In genomic region chr17:76072149-76072858, GRCh38 we compare ENCODE assay signal across 8 cellular contexts. TPM values are rescaled to one million over a fixed set of nuclear protein-coding genes. Genes with fewer than 3 reads are reported as not detected.
DNase-seq lines count a peak whose midpoint lies in the region; ATAC-seq, FAIRE-seq and TF ChIP-seq lines count a peak whose summit lies in the region.

Gene SRP68, minus strand, starts transcription at chr17:76072517. Its CDS starts 26 bp downstream, at chr17:76072491.

- no TSS peak for BruUV-seq in Panc1 (replicated peaks; lab: Mats Ljungman, UMichigan)

- H3K27me3 Mint-ChIP-seq in activated T-cell treated with anti-CD3 and anti-CD28 coated beads, Interleukin-2, amount 50 U/mL, for 4 hours (ENCODE audit: low read depth): peaks cover 33% of the 10 kb centered on the region

- H3K4me1 Mint-ChIP-seq in activated T-cell treated with anti-CD3 and anti-CD28 coated beads, Interleukin-2, amount 50 U/mL, for 4 hours (ENCODE audit: low read depth): peaks cover 47% of the 10 kb centered on the region

- H3K36me3 Mint-ChIP-seq in activated T-cell treated with anti-CD3 and anti-CD28 coated beads, Interleukin-2, amount 50 U/mL, for 4 hours (ENCODE audit: insufficient read depth): peaks cover 2% of the 10 kb centered on the region

- peak; percentile 84 for ATAC-seq in GM21528 (IDR thresholded peaks at IDR 0.05; ENCODE audit: low FRiP score, unreplicated experiment)
- ATAC-seq in Panc1: peak; percentile 99
- peak; percentile 69 to 72 for ATAC-seq in activated T-cell treated with anti-CD3 and anti-CD28 coated beads, Interleukin-2, amount 50 U/mL, for 4 hours

- FAIRE-seq in D721Med (lab: Jason Lieb, UNC): no peak

- H3K4me3 Mint-ChIP-seq in activated T-cell treated with anti-CD3 and anti-CD28 coated beads, Interleukin-2, amount 50 U/mL, for 4 hours: peak within 1 kb of the TSS; percentile 99

- H3K27me3 ChIP-seq in Panc1 (ENCODE audit: control insufficient read depth, insufficient read depth, low read length) (no peaks in the 10 kb centered on the region), esophagus (ENCODE audit: control insufficient read depth in 1 of 2, insufficient read depth in 2 of 2, low read length in 2 of 2) (peaks cover 0 to 15% of the 10 kb centered on the region in 2 donors), muscle layer of colon (ENCODE audit: control insufficient read depth in 1 of 2, insufficient read depth in 2 of 2, low read length in 2 of 2) (peaks cover 24 to 38% of the 10 kb centered on the region in 2 donors)

- H3K9ac ChIP-seq in muscle layer of colon (ENCODE audit: low read length): peak within 1 kb of the TSS; percentile 99

- POLR2A ChIA-PET in Panc1 (lab: Charles Lee): interaction anchor here (0.5 kb wide), 1 partner anchor 196 kb away, joined by 3 read pairs; no protein-coding TSS in a partner anchor

- H3K36me3 ChIP-seq in Panc1 (ENCODE audit: control insufficient read depth, insufficient read depth, low read length): peaks cover 7% of the 10 kb centered on the region; the same call in 1 of the 2 replicates
- H3K36me3 ChIP-seq in esophagus (ENCODE audit: control insufficient read depth in 2 of 2, insufficient read depth in 2 of 2, low read length in 1 of 2): peaks cover 0 to 9% of the 10 kb centered on the region in 2 donors
- H3K36me3 ChIP-seq in muscle layer of colon (ENCODE audit: insufficient read depth, low read length): peaks cover 7% of the 10 kb centered on the region

- intact Hi-C loops in Panc1 (cut with micrococcal nuclease; ENCODE audit: unreplicated experiment): no loop called here

- TF ChIP-seq CTCF in D721Med (IDR thresholded peaks at IDR 0.05; ENCODE audit: insufficient read depth, missing control alignments): no peak
- TF ChIP-seq CTCF in Panc1 (IDR thresholded peaks at IDR 0.05): no peak

- H3K9me3 Mint-ChIP-seq in activated T-cell treated with anti-CD3 and anti-CD28 coated beads, Interleukin-2, amount 50 U/mL, for 4 hours: no peaks in the 10 kb centered on the region

- H3K4me1 ChIP-seq in Panc1 (ENCODE audit: control insufficient read depth, insufficient read depth, low read length) (peaks cover 7% of the 10 kb centered on the region), esophagus (ENCODE audit: control insufficient read depth in 2 of 2, insufficient read depth in 2 of 2, low read length in 1 of 2) (peaks cover 8 to 32% of the 10 kb centered on the region in 2 donors), muscle layer of colon (ENCODE audit: insufficient read depth, low read length) (peaks cover 33% of the 10 kb centered on the region)

- WGBS in esophagus, 2 donors: 0 to 1% methylated on average over 54 to 57 of the region's 57 CpGs

- H3K9me3 ChIP-seq in Panc1 (ENCODE audit: control insufficient read depth, insufficient read depth, low read depth, low read length) (no peaks in the 10 kb centered on the region), esophagus (ENCODE audit: control insufficient read depth in 2 of 2, insufficient read depth in 1 of 2, low read depth in 1 of 2, low read length in 1 of 2) (no peaks in the 10 kb centered on the region), muscle layer of colon (ENCODE audit: low read length) (no peaks in the 10 kb centered on the region)

- CTCF ChIA-PET in Panc1 (lab: Charles Lee): no interaction called here

- DNase-seq in D721Med (ENCODE audit: insufficient read length, low spot score) (peak; percentile 91), Panc1 (ENCODE audit: low read depth, low spot score) (no peak)
- peak; percentile 83 for DNase-seq in Jurkat, Clone E6-1 (ENCODE audit: low read depth, low spot score)
- peak; percentile 80 for DNase-seq in activated T-cell treated with anti-CD3 and anti-CD28 coated beads, Interleukin-2, amount 50 U/mL, for 4 hours
- DNase-seq in stimulated activated CD8-positive, alpha-beta memory T cell treated with anti-CD3 and anti-CD28 coated beads, Interleukin-7, amount 100 ng/mL, for 1 hour (ENCODE audit: low read depth in 2 of 2): peak; percentile 65 to 66

- peak within 1 kb of the TSS; percentile 69 for H3K4me3 ChIP-seq in Jurkat, Clone E6-1 (ENCODE audit: low read length)
- H3K4me3 ChIP-seq in Panc1 (ENCODE audit: low read depth in 2 of 2, low read length in 2 of 2) (peak within 1 kb of the TSS; percentile 88 to 92), esophagus (ENCODE audit: low read depth in 1 of 2, low read length in 2 of 2) (peak within 1 kb of the TSS; percentile 82 to 88), muscle layer of colon (ENCODE audit: low read depth in 1 of 2, low read length in 2 of 2) (peak within 1 kb of the TSS; percentile 79 to 100)

- H3K27ac ChIP-seq in Panc1 (ENCODE audit: low read length) (peak within 1 kb of the TSS; percentile 92), esophagus (ENCODE audit: low read depth in 2 of 2, low read length in 1 of 2) (peak within 1 kb of the TSS; percentile 74 to 84), muscle layer of colon (ENCODE audit: low read depth, low read length) (peak within 1 kb of the TSS; percentile 90)

- in situ Hi-C loops in Panc1 (cut with HindIII; ENCODE audit: low pct_unique_long_range_greater_than_20kb, low sequenced_read_pairs): loop anchor here (25.0 kb wide), 1 partner anchor 135 kb away; the partner anchor contains the start of gene FBF1

RNA-seq across cellular contexts. Expression of gene SRP68, which starts in this region (rescaled TPM):
- polyA plus RNA-seq in Jurkat, Clone E6-1 (2012; ENCODE audit: insufficient read depth, insufficient read length): 134 TPM
- total RNA-seq in Panc1 (2021; ENCODE audit: unreplicated experiment): 100 TPM
- 93.8 TPM for polyA plus RNA-seq in Panc1 (2012; ENCODE audit: insufficient read length)
- total RNA-seq in activated T-cell treated with anti-CD3 and anti-CD28 coated beads, Interleukin-2, amount 50 U/mL, for 4 hours: 100 to 1,000 TPM in 2 of 3 donors, 10 to 100 TPM in 1; 88.4 to 114 (median 105) TPM
- 10 to 100 TPM; 34.3 to 57.9 TPM for polyA plus RNA-seq in esophagus
